ENCODE assay signal across 30 cellular contexts in the genomic region with DNA sequence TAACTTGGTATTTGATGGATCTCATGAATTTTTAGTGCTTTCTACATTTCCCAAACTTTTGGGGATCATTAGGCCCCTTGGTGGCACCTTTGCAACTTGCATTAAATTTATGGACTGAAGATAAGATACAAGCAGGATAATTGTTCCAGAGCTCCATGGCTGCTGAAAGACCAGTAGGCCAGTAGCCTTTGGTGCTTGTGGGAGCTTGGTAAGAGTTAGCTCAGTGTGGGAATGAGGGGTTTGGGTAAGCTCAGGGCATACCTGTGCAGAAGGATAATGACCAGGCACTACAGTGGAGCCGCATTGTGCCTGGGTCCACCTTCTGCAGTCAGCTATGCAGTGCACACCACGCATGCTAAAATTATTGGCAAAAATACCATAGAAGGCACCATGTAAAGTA.
"Had no signal": no experiment of that assay in that cellular context is flagged by ENCODE, and none has a peak within 500 bp of the region (broad histone marks: within the 10 kb centered on the region; RNA-seq: fewer than 3 reads in every experiment).

No MANE protein-coding gene starts in this region.

- FAIRE-seq: colon had no signal

- H3K36me3 Mint-ChIP-seq: activated naive CD4-positive, alpha-beta T cell treated with anti-CD3 and anti-CD28 coated beads, Interleukin-2, amount 50 U/mL, for 24 hours; activated naive CD8-positive, alpha-beta T cell treated with anti-CD3 and anti-CD28 coated beads for 36 hours had no signal

- H3K27ac Mint-ChIP-seq: activated CD4-positive, alpha-beta T cell treated with anti-CD3 and anti-CD28 coated beads for 36 hours; activated naive CD4-positive, alpha-beta T cell treated with anti-CD3 and anti-CD28 coated beads for 36 hours; activated naive CD4-positive, alpha-beta T cell treated with anti-CD3 and anti-CD28 coated beads, Interleukin-2, amount 50 U/mL, for 24 hours; activated naive CD8-positive, alpha-beta T cell treated with anti-CD3 and anti-CD28 coated beads for 36 hours; activated naive CD8-positive, alpha-beta T cell treated with anti-CD3 and anti-CD28 coated beads, Interleukin-2, amount 50 U/mL, for 24 hours; activated T-helper 17 cell treated with anti-CD3 and anti-CD28 coated beads, Interleukin-2, amount 50 U/mL, for 72 hours; effector memory CD8-positive, alpha-beta T cell; T-helper 17 cell; T-helper 2 cell treated with Interferon-gamma antibody and Interleukin-4, amounts not matched to agents 5 μg/mL and 100 μg/mL, for 36 hours had no signal

- H3K4me3 ChIP-seq: adrenal gland, ascending aorta, esophagus squamous epithelium, gastroesophageal sphincter, heart right ventricle had no signal

- H3K27ac ChIP-seq: adrenal gland, ascending aorta, brain microvascular endothelial cell, gastroesophageal sphincter, heart right ventricle had no signal

- H3K27me3 Mint-ChIP-seq: activated CD4-positive, alpha-beta T cell treated with anti-CD3 and anti-CD28 coated beads for 36 hours; activated naive CD4-positive, alpha-beta T cell treated with anti-CD3 and anti-CD28 coated beads, Interleukin-2, amount 50 U/mL, for 24 hours; activated naive CD8-positive, alpha-beta T cell treated with anti-CD3 and anti-CD28 coated beads for 36 hours; activated naive CD8-positive, alpha-beta T cell treated with anti-CD3 and anti-CD28 coated beads, Interleukin-2, amount 50 U/mL, for 24 hours; activated T-helper 17 cell treated with anti-CD3 and anti-CD28 coated beads, Interleukin-2, amount 50 U/mL, for 72 hours; effector memory CD8-positive, alpha-beta T cell; T-helper 17 cell had no signal

- H3K27me3 ChIP-seq: adrenal gland, ascending aorta, brain microvascular endothelial cell, heart right ventricle had no signal

- H3K4me1 ChIP-seq: adrenal gland, ascending aorta, gastroesophageal sphincter had no signal

- H3K36me3 ChIP-seq: adrenal gland, ascending aorta, brain microvascular endothelial cell, esophagus squamous epithelium, gastroesophageal sphincter, heart right ventricle had no signal

- DNase-seq: activated CD4-positive, alpha-beta T cell treated with anti-CD3 and anti-CD28 coated beads for 36 hours; activated CD4-positive, alpha-beta T cell treated with anti-CD3 and anti-CD28 coated beads, Interleukin-2, amount 50 U/mL, for 1 hour; activated CD4-positive, alpha-beta T cell treated with anti-CD3 and anti-CD28 coated beads, Interleukin-2, amount 50 U/mL, for 48 hours; activated CD4-positive, CD25-positive, alpha-beta regulatory T cell; activated CD4-positive, CD25-positive, alpha-beta regulatory T cell treated with anti-CD3 and anti-CD28 coated beads, Interleukin-2, amount 50 U/mL, for 72 hours; activated effector memory CD4-positive, alpha-beta T cell treated with anti-CD3 and anti-CD28 coated beads, Interleukin-2, amount 50 U/mL, for 16 hours; activated naive CD4-positive, alpha-beta T cell treated with anti-CD3 and anti-CD28 coated beads for 36 hours; activated naive CD8-positive, alpha-beta T cell treated with anti-CD3 and anti-CD28 coated beads for 36 hours; activated naive CD8-positive, alpha-beta T cell treated with anti-CD3 and anti-CD28 coated beads, Interleukin-2, amount 50 U/mL, for 24 hours; activated T-cell treated with anti-CD3 and anti-CD28 coated beads, Interleukin-2, amount 50 U/mL, for 4 hours; adrenal gland; amygdala; brain microvascular endothelial cell; caudate nucleus; cortex of kidney; effector CD4-positive, alpha-beta T cell; effector memory CD8-positive, alpha-beta T cell; erythroblast; esophagus squamous epithelium; foreskin melanocyte; heart right ventricle; T-helper 1 cell; T-helper 17 cell; T1000 had no signal

- H3K9me3 Mint-ChIP-seq: activated naive CD4-positive, alpha-beta T cell treated with anti-CD3 and anti-CD28 coated beads for 36 hours; activated naive CD4-positive, alpha-beta T cell treated with anti-CD3 and anti-CD28 coated beads, Interleukin-2, amount 50 U/mL, for 24 hours; activated naive CD8-positive, alpha-beta T cell treated with anti-CD3 and anti-CD28 coated beads for 36 hours; activated naive CD8-positive, alpha-beta T cell treated with anti-CD3 and anti-CD28 coated beads, Interleukin-2, amount 50 U/mL, for 24 hours; activated T-cell treated with anti-CD3 and anti-CD28 coated beads, Interleukin-2, amount 50 U/mL, for 4 hours; effector memory CD8-positive, alpha-beta T cell had no signal

- H3K9me3 ChIP-seq: adrenal gland, ascending aorta, esophagus squamous epithelium, gastroesophageal sphincter, heart right ventricle had no signal

- H3K4me3 Mint-ChIP-seq: activated CD4-positive, alpha-beta T cell treated with anti-CD3 and anti-CD28 coated beads for 36 hours; activated naive CD4-positive, alpha-beta T cell treated with anti-CD3 and anti-CD28 coated beads for 36 hours; activated naive CD4-positive, alpha-beta T cell treated with anti-CD3 and anti-CD28 coated beads, Interleukin-2, amount 50 U/mL, for 24 hours; activated naive CD8-positive, alpha-beta T cell treated with anti-CD3 and anti-CD28 coated beads for 36 hours; activated naive CD8-positive, alpha-beta T cell treated with anti-CD3 and anti-CD28 coated beads, Interleukin-2, amount 50 U/mL, for 24 hours; activated T-cell treated with anti-CD3 and anti-CD28 coated beads, Interleukin-2, amount 50 U/mL, for 4 hours; activated T-helper 17 cell treated with anti-CD3 and anti-CD28 coated beads, Interleukin-2, amount 50 U/mL, for 72 hours; effector memory CD8-positive, alpha-beta T cell; T-helper 17 cell; T-helper 2 cell treated with Interferon-gamma antibody and Interleukin-4, amounts not matched to agents 5 μg/mL and 100 μg/mL, for 36 hours had no signal

- ATAC-seq: activated CD4-positive, alpha-beta T cell treated with anti-CD3 and anti-CD28 coated beads for 36 hours; activated naive CD8-positive, alpha-beta T cell treated with anti-CD3 and anti-CD28 coated beads, Interleukin-2, amount 50 U/mL, for 24 hours; activated T-cell treated with anti-CD3 and anti-CD28 coated beads, Interleukin-2, amount 50 U/mL, for 4 hours; activated T-helper 17 cell treated with anti-CD3 and anti-CD28 coated beads, Interleukin-2, amount 50 U/mL, for 72 hours; effector memory CD8-positive, alpha-beta T cell; gastroesophageal sphincter; heart right ventricle; T-helper 17 cell had no signal
